In the genomic region with DNA sequence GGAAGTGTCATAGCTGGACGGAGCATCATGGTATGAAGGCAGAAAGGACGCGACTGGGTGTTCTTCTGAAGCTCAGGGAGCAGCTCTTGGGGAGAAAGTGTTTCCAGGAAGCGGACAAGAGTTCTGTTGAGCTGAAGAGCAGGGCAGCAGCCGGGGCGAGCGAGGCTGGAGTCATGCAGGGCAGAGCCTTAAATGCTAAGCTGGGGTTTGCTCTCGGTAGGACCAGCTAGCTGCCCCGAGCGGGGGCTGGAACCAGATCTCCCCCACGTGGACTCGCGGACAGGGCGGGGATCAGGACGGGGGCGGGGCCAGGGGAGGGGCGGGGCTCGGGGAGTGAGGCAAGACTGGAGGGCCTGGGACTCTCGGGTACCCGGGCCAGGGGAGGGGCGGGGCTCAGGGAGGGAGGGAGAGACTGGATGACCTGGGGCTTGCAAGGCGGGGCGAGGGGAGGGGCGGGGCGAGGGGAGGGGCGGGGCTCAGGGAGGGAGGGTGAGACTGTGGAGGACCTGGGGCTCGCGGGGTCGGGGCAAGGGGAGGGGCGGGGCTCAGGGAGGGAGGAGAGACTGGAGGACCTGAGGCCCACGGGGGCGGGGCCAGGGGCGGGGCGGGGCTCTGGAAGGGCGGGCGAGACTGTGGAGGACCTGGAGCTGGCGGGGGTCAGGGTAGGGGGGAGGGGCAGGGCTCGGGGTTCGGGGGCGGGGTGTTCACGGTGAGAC, we compare ENCODE assay signal across 8 cellular contexts. TPM values are rescaled to one million over a fixed set of nuclear protein-coding genes. Genes with fewer than 3 reads are reported as not detected.
DNase-seq lines count a peak whose midpoint lies in the region; ATAC-seq, FAIRE-seq and TF ChIP-seq lines count a peak whose summit lies in the region.

No MANE protein-coding gene starts in this region.

- CTCF ChIA-PET in WTC11 (lab: Charles Lee) = interaction anchor here (0.6 to 2.4 kb wide), 6 partner anchors 21 to 414 kb away, joined by 3 to 11 read pairs (median 4); no protein-coding TSS in a partner anchor

- POLR2A ChIA-PET in WTC11 (lab: Charles Lee) = interaction anchor here (0.6 to 3.0 kb wide), 3 partner anchors 38 to 145 kb away, joined by 3 to 17 read pairs (median 4); a partner anchor contains a TSS

- no peak for FAIRE-seq in bronchial epithelial cell (lab: Jason Lieb, UNC)

- H3K27ac Mint-ChIP-seq in WTC11 = peak overlapping the region; percentile 74; the same call in 1 of the 2 replicates

- TF ChIP-seq CTCF in WTC11 (IDR thresholded peaks at IDR 0.05) (no peak), bronchial epithelial cell (IDR thresholded peaks at IDR 0.05; ENCODE audit: insufficient read depth, low read length, severe bottlenecking) (no peak)

- H3K9me3 Mint-ChIP-seq in WTC11 = no peaks in the 10 kb centered on the region

- peaks cover 3% of the 10 kb centered on the region for H3K36me3 ChIP-seq in bronchial epithelial cell (ENCODE audit: control insufficient read depth, insufficient read depth, low read length)

- H3K27me3 Mint-ChIP-seq in WTC11 (ENCODE audit: low read depth) = peaks cover 10% of the 10 kb centered on the region

- H3K4me3 Mint-ChIP-seq in WTC11 = peak overlapping the region; percentile 85

- peaks cover 30% of the 10 kb centered on the region for H3K4me1 Mint-ChIP-seq in WTC11

- no peaks in the 10 kb centered on the region for H3K36me3 Mint-ChIP-seq in WTC11

- H3K4me3 ChIP-seq in bronchial epithelial cell (ENCODE audit: low read depth, low read length) (peak overlapping the region; percentile 59), skin epidermis (peak overlapping the region; percentile 60 to 72 (median 68))

- peak overlapping the region in 20 of 21 experiments; percentile 22 to 82 (median 63) for H3K27ac ChIP-seq in skin epidermis

- ATAC-seq in GM18502 (IDR thresholded peaks at IDR 0.05; ENCODE audit: poor library complexity, unreplicated experiment) (peak; percentile 60), HG03025 (IDR thresholded peaks at IDR 0.05; ENCODE audit: low FRiP score, unreplicated experiment) (peak; percentile 41), WTC11 (peak; percentile 82), HG02840 (IDR thresholded peaks at IDR 0.05; ENCODE audit: low FRiP score, unreplicated experiment) (no peak)

- DNase-seq in NCI-H2196 treated with DMSO at 0.1 percent for 48 hours (lab: John Stamatoyannopoulos, UW; ENCODE audit: unreplicated experiment) (peak; percentile 40), WTC11 (ENCODE audit: low spot score) (peak; percentile 97), bronchial epithelial cell (ENCODE audit: low read depth) (peak; percentile 69), iPS-NIHi7 (ENCODE audit: extremely low spot score) (peak; percentile 99)

- no peaks in the 10 kb centered on the region for H3K27me3 ChIP-seq in bronchial epithelial cell (ENCODE audit: control insufficient read depth, insufficient read depth, low read length)

TF ChIP-seq in WTC11, 78 proteins besides CTCF, POLR2A, EP300 and RAD21:
- no peak for TF ChIP-seq PRRX2 (CRISPR knock-in tag; IDR thresholded peaks at IDR 0.05)
- TF ChIP-seq, protein P1, sequence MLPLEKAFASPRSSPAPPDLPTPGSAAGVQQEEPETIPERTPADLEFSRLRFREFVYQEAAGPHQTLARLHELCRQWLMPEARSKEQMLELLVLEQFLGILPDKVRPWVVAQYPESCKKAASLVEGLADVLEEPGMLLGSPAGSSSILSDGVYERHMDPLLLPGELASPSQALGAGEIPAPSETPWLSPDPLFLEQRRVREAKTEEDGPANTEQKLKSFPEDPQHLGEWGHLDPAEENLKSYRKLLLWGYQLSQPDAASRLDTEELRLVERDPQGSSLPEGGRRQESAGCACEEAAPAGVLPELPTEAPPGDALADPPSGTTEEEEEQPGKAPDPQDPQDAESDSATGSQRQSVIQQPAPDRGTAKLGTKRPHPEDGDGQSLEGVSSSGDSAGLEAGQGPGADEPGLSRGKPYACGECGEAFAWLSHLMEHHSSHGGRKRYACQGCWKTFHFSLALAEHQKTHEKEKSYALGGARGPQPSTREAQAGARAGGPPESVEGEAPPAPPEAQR (CRISPR knock-in tag; IDR thresholded peaks at IDR 0.05) = no peak
- TF ChIP-seq ESRRA (CRISPR knock-in tag; IDR thresholded peaks at IDR 0.05; ENCODE audit: borderline replicate concordance) = no peak
- TF ChIP-seq ZBTB21 (CRISPR knock-in tag; IDR thresholded peaks at IDR 0.05; ENCODE audit: borderline replicate concordance) = no peak
- TF ChIP-seq, protein P2, sequence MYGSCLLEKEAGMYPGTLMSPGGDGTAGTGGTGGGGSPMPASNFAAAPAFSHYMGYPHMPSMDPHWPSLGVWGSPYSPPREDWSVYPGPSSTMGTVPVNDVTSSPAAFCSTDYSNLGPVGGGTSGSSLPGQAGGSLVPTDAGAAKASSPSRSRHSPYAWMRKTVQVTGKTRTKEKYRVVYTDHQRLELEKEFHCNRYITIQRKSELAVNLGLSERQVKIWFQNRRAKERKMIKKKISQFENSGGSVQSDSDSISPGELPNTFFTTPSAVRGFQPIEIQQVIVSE (CRISPR knock-in tag; IDR thresholded peaks at IDR 0.05; ENCODE audit: borderline replicate concordance) = no peak
- TF ChIP-seq, protein P3, sequence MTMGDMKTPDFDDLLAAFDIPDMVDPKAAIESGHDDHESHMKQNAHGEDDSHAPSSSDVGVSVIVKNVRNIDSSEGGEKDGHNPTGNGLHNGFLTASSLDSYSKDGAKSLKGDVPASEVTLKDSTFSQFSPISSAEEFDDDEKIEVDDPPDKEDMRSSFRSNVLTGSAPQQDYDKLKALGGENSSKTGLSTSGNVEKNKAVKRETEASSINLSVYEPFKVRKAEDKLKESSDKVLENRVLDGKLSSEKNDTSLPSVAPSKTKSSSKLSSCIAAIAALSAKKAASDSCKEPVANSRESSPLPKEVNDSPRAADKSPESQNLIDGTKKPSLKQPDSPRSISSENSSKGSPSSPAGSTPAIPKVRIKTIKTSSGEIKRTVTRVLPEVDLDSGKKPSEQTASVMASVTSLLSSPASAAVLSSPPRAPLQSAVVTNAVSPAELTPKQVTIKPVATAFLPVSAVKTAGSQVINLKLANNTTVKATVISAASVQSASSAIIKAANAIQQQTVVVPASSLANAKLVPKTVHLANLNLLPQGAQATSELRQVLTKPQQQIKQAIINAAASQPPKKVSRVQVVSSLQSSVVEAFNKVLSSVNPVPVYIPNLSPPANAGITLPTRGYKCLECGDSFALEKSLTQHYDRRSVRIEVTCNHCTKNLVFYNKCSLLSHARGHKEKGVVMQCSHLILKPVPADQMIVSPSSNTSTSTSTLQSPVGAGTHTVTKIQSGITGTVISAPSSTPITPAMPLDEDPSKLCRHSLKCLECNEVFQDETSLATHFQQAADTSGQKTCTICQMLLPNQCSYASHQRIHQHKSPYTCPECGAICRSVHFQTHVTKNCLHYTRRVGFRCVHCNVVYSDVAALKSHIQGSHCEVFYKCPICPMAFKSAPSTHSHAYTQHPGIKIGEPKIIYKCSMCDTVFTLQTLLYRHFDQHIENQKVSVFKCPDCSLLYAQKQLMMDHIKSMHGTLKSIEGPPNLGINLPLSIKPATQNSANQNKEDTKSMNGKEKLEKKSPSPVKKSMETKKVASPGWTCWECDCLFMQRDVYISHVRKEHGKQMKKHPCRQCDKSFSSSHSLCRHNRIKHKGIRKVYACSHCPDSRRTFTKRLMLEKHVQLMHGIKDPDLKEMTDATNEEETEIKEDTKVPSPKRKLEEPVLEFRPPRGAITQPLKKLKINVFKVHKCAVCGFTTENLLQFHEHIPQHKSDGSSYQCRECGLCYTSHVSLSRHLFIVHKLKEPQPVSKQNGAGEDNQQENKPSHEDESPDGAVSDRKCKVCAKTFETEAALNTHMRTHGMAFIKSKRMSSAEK (CRISPR knock-in tag; IDR thresholded peaks at IDR 0.05; ENCODE audit: borderline replicate concordance) = no peak
- no peak for TF ChIP-seq TCF7 (CRISPR knock-in tag; IDR thresholded peaks at IDR 0.05; ENCODE audit: low read depth)
- no peak for TF ChIP-seq RORB (CRISPR knock-in tag; IDR thresholded peaks at IDR 0.05)
- no peak for TF ChIP-seq EMX1 (CRISPR knock-in tag; IDR thresholded peaks at IDR 0.05)
- TF ChIP-seq, protein P4, sequence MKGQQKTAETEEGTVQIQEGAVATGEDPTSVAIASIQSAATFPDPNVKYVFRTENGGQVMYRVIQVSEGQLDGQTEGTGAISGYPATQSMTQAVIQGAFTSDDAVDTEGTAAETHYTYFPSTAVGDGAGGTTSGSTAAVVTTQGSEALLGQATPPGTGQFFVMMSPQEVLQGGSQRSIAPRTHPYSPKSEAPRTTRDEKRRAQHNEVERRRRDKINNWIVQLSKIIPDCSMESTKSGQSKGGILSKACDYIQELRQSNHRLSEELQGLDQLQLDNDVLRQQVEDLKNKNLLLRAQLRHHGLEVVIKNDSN (CRISPR knock-in tag; IDR thresholded peaks at IDR 0.05) = no peak
- TF ChIP-seq, protein P5, sequence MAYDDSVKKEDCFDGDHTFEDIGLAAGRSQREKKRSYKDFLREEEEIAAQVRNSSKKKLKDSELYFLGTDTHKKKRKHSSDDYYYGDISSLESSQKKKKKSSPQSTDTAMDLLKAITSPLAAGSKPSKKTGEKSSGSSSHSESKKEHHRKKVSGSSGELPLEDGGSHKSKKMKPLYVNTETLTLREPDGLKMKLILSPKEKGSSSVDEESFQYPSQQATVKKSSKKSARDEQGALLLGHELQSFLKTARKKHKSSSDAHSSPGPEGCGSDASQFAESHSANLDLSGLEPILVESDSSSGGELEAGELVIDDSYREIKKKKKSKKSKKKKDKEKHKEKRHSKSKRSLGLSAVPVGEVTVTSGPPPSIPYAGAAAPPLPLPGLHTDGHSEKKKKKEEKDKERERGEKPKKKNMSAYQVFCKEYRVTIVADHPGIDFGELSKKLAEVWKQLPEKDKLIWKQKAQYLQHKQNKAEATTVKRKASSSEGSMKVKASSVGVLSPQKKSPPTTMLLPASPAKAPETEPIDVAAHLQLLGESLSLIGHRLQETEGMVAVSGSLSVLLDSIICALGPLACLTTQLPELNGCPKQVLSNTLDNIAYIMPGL (CRISPR knock-in tag; IDR thresholded peaks at IDR 0.05) = no peak
- no peak for TF ChIP-seq NR1H2 (CRISPR knock-in tag; IDR thresholded peaks at IDR 0.05)
- no peak for TF ChIP-seq IRF2 (CRISPR knock-in tag; IDR thresholded peaks at IDR 0.05; ENCODE audit: borderline replicate concordance, low read depth)
- TF ChIP-seq, protein P6, sequence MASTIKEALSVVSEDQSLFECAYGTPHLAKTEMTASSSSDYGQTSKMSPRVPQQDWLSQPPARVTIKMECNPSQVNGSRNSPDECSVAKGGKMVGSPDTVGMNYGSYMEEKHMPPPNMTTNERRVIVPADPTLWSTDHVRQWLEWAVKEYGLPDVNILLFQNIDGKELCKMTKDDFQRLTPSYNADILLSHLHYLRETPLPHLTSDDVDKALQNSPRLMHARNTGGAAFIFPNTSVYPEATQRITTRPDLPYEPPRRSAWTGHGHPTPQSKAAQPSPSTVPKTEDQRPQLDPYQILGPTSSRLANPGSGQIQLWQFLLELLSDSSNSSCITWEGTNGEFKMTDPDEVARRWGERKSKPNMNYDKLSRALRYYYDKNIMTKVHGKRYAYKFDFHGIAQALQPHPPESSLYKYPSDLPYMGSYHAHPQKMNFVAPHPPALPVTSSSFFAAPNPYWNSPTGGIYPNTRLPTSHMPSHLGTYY (CRISPR knock-in tag; IDR thresholded peaks at IDR 0.05) = no peak

RNA-seq across cellular contexts. Expression of a gene that starts 0.5 kb away (rescaled TPM):
- total RNA-seq in WTC11 (2021) (21.7 to 23.7 TPM (median 22.8 TPM) in 3 replicates), bronchial epithelial cell (21.6 and 23.4 TPM in 2 replicates)

Comparison
In these comparisons a context has a peak if more than half of its experiments do, and no peak if none do; other contexts are left out.
1. DNase-seq: peak in every context shown above with its lines; median percentile 99 in iPS-NIHi7; 97 in WTC11; 69 in bronchial epithelial cell; 40 in NCI-H2196 treated with DMSO at 0.1 percent for 48 hours.